24 cellular contexts compared by ENCODE assay signal in genomic region chr11:76164081-76164480, GRCh38. TPM values are rescaled to one million over a fixed set of nuclear protein-coding genes. Genes with fewer than 3 reads are reported as not detected.
"Had no signal": no experiment of that assay in that cellular context is flagged by ENCODE, and none has a peak within 500 bp of the region (broad histone marks: within the 10 kb centered on the region; RNA-seq: fewer than 3 reads in every experiment).

No MANE protein-coding gene starts in this region.

- H3K9me3 Mint-ChIP-seq: activated CD4-positive, alpha-beta memory T cell treated with anti-CD3 and anti-CD28 coated beads, Interleukin-2, amount 10 ng/mL, durations not matched to agents 7 days and 5 days; activated T-helper 17 cell treated with anti-CD3 and anti-CD28 coated beads, Interleukin-2, amount 50 U/mL, for 72 hours; central memory CD8-positive, alpha-beta T cell had no signal

- H3K27me3 ChIP-seq: SJCRH30 had no signal

- H3K4me1 Mint-ChIP-seq: activated CD4-positive, alpha-beta T cell treated with anti-CD3 and anti-CD28 coated beads for 36 hours; activated T-helper 17 cell treated with anti-CD3 and anti-CD28 coated beads, Interleukin-2, amount 50 U/mL, for 72 hours; central memory CD8-positive, alpha-beta T cell had no signal

- H3K36me3 ChIP-seq: SJCRH30 had no signal

- H3K4me3 ChIP-seq: PC-9, SJCRH30 had no signal

- ATAC-seq: activated CD4-positive, alpha-beta T cell treated with anti-CD3 and anti-CD28 coated beads for 36 hours; activated T-helper 17 cell treated with anti-CD3 and anti-CD28 coated beads, Interleukin-2, amount 50 U/mL, for 72 hours had no signal

- DNase-seq: activated CD4-positive, alpha-beta memory T cell treated with anti-CD3 and anti-CD28 coated beads, Interleukin-2, amount 10 ng/mL, durations not matched to agents 7 days and 5 days; activated CD4-positive, alpha-beta T cell treated with anti-CD3 and anti-CD28 coated beads for 36 hours; activated CD4-positive, alpha-beta T cell treated with anti-CD3 and anti-CD28 coated beads, Interleukin-2, amount 50 U/mL, for 1 hour; activated gamma-delta T cell; activated naive CD4-positive, alpha-beta T cell treated with anti-CD3 and anti-CD28 coated beads, Interleukin-2, amount 50 U/mL, for 16 hours; activated T-cell treated with anti-CD3 and anti-CD28 coated beads for 4 hours; activated T-cell treated with anti-CD3 and anti-CD28 coated beads, Interleukin-2, amount 50 U/mL, for 48 hours; aorta; NCI-H1092; NCI-H1417 treated with DMSO at 0.1 percent for 48 hours; NCI-H187; NCI-H2081; NCI-H446; NCI-H524; PC-9; SJCRH30; SK-N-SH; T-helper 1 cell had no signal

- H3K4me3 Mint-ChIP-seq: activated CD4-positive, alpha-beta memory T cell treated with anti-CD3 and anti-CD28 coated beads, Interleukin-2, amount 10 ng/mL, durations not matched to agents 7 days and 5 days; activated CD4-positive, alpha-beta T cell treated with anti-CD3 and anti-CD28 coated beads for 36 hours; activated T-helper 17 cell treated with anti-CD3 and anti-CD28 coated beads, Interleukin-2, amount 50 U/mL, for 72 hours; central memory CD8-positive, alpha-beta T cell had no signal

- H3K9me3 ChIP-seq: SJCRH30, SK-N-SH had no signal

- H3K27me3 Mint-ChIP-seq: activated CD4-positive, alpha-beta T cell treated with anti-CD3 and anti-CD28 coated beads for 36 hours; activated T-helper 17 cell treated with anti-CD3 and anti-CD28 coated beads, Interleukin-2, amount 50 U/mL, for 72 hours; central memory CD8-positive, alpha-beta T cell had no signal

- H3K27ac Mint-ChIP-seq: activated CD4-positive, alpha-beta memory T cell treated with anti-CD3 and anti-CD28 coated beads, Interleukin-2, amount 10 ng/mL, durations not matched to agents 7 days and 5 days; activated CD4-positive, alpha-beta T cell treated with anti-CD3 and anti-CD28 coated beads for 36 hours; activated T-helper 17 cell treated with anti-CD3 and anti-CD28 coated beads, Interleukin-2, amount 50 U/mL, for 72 hours had no signal

- H3K27ac ChIP-seq: KMS-11, PC-9, SJCRH30, VCaP had no signal

RNA-seq across cellular contexts. Expression of gene WNT11, which starts 42.2 kb away (rescaled TPM):
- total RNA-seq: activated CD4-positive, alpha-beta T cell treated with anti-CD3 and anti-CD28 coated beads for 36 hours; activated T-helper 17 cell treated with anti-CD3 and anti-CD28 coated beads, Interleukin-2, amount 50 U/mL, for 72 hours; MCF 10A; PC-9; T-helper 2 cell treated with Interferon-gamma antibody and Interleukin-4, amounts not matched to agents 100 ng/mL and 5 ng/mL, for 36 hours had no signal
